In genomic region chr20:16518068-16518783, GRCh38 we compare ENCODE assay signal across 8 cellular contexts. TPM values are rescaled to one million over a fixed set of nuclear protein-coding genes. Genes with fewer than 3 reads are reported as not detected.
DNase-seq lines count a peak whose midpoint lies in the region; ATAC-seq and TF ChIP-seq lines count a peak whose summit lies in the region.

No MANE protein-coding gene starts in this region.

- ATAC-seq in HG02759 (IDR thresholded peaks at IDR 0.05; ENCODE audit: unreplicated experiment) (peak; percentile 55), left colon (peak; percentile 94), aorta (ENCODE audit: low FRiP score) (peak; percentile 52), omental fat pad (ENCODE audit: low FRiP score) (no peak)

- WGBS in aorta, 2 donors, result 76 to 77% methylated on average over 12 of the region's 12 CpGs

- H3K4me3 ChIP-seq in aorta (ENCODE audit: low read length in 2 of 2), result no peak overlapping the region

- no peaks in the 10 kb centered on the region for H3K36me3 ChIP-seq in aorta (ENCODE audit: control insufficient read depth in 1 of 2, insufficient read depth in 2 of 2, low read length in 1 of 2)

- DNase-seq in NCI-H1417 (lab: John Stamatoyannopoulos, UW) (peak; percentile 29 to 67 (median 37)), NCI-H1417 treated with DMSO at 0.1 percent for 48 hours (lab: John Stamatoyannopoulos, UW) (no peak), NCI-H748 treated with DMSO at 0.1 percent for 48 hours (lab: John Stamatoyannopoulos, UW) (peak; percentile 33), T47D (ENCODE audit: low read depth in 1 of 2, low spot score in 1 of 2) (peak; percentile 65 to 88), left colon (peak in 1 of 2 donors; percentile 44), aorta (no peak), omental fat pad (ENCODE audit: low spot score) (no peak)

- in situ Hi-C loops in T47D (cut with HindIII; ENCODE audit: low pct_unique_long_range_greater_than_20kb, low sequenced_read_pairs), result no loop called here

- H3K9me3 ChIP-seq in aorta (ENCODE audit: control insufficient read depth, low read length), result no peaks in the 10 kb centered on the region

- no peaks in the 10 kb centered on the region for H3K4me1 ChIP-seq in aorta (ENCODE audit: control insufficient read depth in 1 of 2, insufficient read depth in 2 of 2, low read length in 2 of 2)

- intact Hi-C loops in left colon (cut with DNase I, micrococcal nuclease), result loop anchor here in 1 of 2 donors (5.0 kb wide), 1 partner anchor 119 kb away; no protein-coding TSS in a partner anchor
- intact Hi-C loops in aorta (cut with DNase I), result loop anchor here (5.0 to 10.0 kb wide), 2 partner anchors 237 to 244 kb away; no protein-coding TSS in a partner anchor

- no peaks in the 10 kb centered on the region for H3K27me3 ChIP-seq in aorta (ENCODE audit: control insufficient read depth in 1 of 2, insufficient read depth in 2 of 2, low read length in 1 of 2)

- no peak overlapping the region for H3K27ac ChIP-seq in aorta (ENCODE audit: low read depth in 1 of 2, low read length in 2 of 2)

- TF ChIP-seq CTCF in omental fat pad (IDR thresholded peaks at IDR 0.05), result no peak

RNA-seq across cellular contexts. Expression of gene KIF16B, which starts 55.0 kb away (rescaled TPM):
- total RNA-seq in left colon (10 to 100 TPM; 66.9 to 71.1 TPM), aorta (10 to 100 TPM; 17.3 to 20.6 TPM), omental fat pad (10 to 100 TPM; 15.7 to 29.0 (median 19.3) TPM)
- polyA plus RNA-seq in aorta, result 10 to 100 TPM in 1 of 2 donors, 1 to 10 TPM in 1; 6.5 to 10.3 TPM

Comparison
In these comparisons a context has a peak if more than half of its experiments do, and no peak if none do; other contexts are left out.
1. DNase-seq: peak in NCI-H1417 (3 of 3), NCI-H748 treated with DMSO at 0.1 percent for 48 hours (single experiment) and T47D (2 of 2); none in NCI-H1417 treated with DMSO at 0.1 percent for 48 hours (single experiment), aorta (0 of 2) and omental fat pad (single experiment).